In the genomic region with DNA sequence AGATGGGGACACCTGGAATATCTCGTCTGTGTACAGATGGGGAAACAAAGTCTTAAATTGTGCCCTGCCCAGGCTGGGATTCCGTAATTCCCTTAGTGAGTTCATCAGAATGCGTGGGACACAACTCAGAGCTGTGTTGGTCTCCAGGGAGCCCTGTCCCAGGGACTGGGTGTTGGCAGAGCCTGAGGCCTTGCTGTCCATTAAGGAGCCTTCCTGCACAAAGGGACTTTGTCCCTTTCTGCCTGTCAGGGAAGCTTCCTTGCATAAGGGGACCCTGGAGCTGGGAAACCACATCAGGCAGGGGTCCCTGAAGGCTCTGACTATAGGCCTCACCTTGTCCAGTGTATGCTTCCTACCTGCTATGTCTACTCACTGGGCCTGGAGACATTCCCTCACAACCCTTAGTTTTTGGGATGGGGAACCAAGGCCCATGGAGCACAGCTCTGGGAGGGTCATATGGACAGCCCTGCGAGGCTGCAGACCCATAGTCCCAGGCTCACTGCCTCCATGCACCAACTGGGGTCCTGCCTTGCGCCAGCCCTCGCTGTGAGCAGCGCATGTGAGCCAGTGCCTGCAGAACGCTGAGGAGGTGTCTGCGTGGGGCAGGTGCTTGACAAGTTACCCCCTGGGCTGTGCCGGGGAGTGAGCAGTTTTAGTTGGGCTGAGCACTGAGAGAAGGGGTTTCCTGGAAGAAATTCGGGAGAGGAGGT, we compare ENCODE assay signal across 1 cellular context.
TF ChIP-seq lines count a peak whose summit lies in the region.

No MANE protein-coding gene starts in this region.

TF ChIP-seq in endothelial cell of umbilical vein, 7 proteins besides CTCF, POLR2A, EP300 and RAD21 (continued from another document):
- TF ChIP-seq, protein P1, sequence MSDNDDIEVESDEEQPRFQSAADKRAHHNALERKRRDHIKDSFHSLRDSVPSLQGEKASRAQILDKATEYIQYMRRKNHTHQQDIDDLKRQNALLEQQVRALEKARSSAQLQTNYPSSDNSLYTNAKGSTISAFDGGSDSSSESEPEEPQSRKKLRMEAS (IDR thresholded peaks at IDR 0.05; ENCODE audit: insufficient read depth, insufficient read length), result no peak
